8 cellular contexts compared by ENCODE assay signal in the genomic region with DNA sequence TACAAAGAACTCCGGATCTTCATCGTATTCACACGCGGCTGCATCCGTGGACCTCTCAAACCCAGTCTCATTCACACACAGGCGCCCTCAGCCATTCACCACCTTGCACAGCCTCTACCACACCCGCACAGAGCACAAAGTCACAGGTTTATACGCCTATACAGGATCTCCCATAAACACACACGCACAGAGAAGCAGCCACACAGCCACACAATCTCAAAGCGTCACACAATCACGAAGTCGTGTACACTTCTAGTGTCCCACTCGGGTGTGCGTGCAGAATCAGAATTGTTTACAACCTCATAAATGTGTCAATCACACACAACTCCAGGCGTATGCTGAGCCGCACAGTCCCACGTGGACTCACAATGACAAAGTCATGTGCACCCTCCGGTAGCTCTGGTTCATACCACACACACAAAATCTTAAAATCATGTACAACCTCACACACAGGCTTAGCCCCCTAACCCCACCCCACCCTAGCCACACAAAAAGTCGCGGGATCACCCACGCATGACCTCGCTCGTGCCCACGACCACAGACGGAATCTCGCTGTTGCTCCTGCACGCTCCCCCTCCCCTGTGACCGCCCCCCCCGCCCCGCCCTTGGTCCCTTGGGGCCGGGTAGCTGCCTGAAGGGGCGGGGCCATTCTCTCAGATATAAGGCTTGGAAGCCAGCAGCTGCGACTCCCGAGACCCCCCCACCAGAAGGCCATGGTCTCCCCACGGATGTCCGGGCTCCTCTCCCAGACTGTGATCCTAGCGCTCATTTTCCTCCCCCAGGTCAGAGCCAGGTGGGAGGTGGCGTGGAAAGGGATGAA. TPM values are rescaled to one million over a fixed set of nuclear protein-coding genes. Genes with fewer than 3 reads are reported as not detected.
A peak's percentile ranks its signal among the peaks of the same experiment; 100 is the strongest.
DNase-seq lines count a peak whose midpoint lies in the region; ATAC-seq and TF ChIP-seq lines count a peak whose summit lies in the region.

A gene with protein sequence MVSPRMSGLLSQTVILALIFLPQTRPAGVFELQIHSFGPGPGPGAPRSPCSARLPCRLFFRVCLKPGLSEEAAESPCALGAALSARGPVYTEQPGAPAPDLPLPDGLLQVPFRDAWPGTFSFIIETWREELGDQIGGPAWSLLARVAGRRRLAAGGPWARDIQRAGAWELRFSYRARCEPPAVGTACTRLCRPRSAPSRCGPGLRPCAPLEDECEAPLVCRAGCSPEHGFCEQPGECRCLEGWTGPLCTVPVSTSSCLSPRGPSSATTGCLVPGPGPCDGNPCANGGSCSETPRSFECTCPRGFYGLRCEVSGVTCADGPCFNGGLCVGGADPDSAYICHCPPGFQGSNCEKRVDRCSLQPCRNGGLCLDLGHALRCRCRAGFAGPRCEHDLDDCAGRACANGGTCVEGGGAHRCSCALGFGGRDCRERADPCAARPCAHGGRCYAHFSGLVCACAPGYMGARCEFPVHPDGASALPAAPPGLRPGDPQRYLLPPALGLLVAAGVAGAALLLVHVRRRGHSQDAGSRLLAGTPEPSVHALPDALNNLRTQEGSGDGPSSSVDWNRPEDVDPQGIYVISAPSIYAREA (plus strand): TSS at position 686 of the 820 bp plus-strand sequence. CDS start 28 bp downstream, at position 714.

- H3K27ac ChIP-seq in AG04450 (ENCODE audit: low read depth, low read length) (no peak within 1 kb of the TSS), OCI-LY3 (ENCODE audit: low read length) (no peak within 1 kb of the TSS), dorsolateral prefrontal cortex (no peak within 1 kb of the TSS), rectal smooth muscle tissue (ENCODE audit: low read depth, low read length) (no peak within 1 kb of the TSS)

- no peaks in the 10 kb centered on the region for H4K20me1 ChIP-seq in OCI-LY3 (ENCODE audit: insufficient read depth, low read length)

- POLR2A ChIA-PET in AG04450 (lab: Yijun Ruan, JAX) = interaction anchor here (1.6 kb wide), 1 partner anchor 63 kb away, joined by 8 read pairs; a partner anchor contains a TSS

- intact Hi-C loops in dorsolateral prefrontal cortex (cut with DNase I) = no loop called here

- H3K4me2 ChIP-seq in OCI-LY3 (ENCODE audit: low read length) = peak within 1 kb of the TSS; percentile 96

- DNase-seq in AG04450 (ENCODE audit: low read depth, low spot score) (no peak), HFFc6 (peak; percentile 40), dorsolateral prefrontal cortex (no peak)

- H3K36me3 Mint-ChIP-seq in HFFc6 (ENCODE audit: low read depth) = no peaks in the 10 kb centered on the region

- CTCF ChIA-PET in AG04450 (lab: Charles Lee) = interaction anchor here (0.6 to 1.9 kb wide), 6 partner anchors 17 to 58 kb away, joined by 3 to 15 read pairs (median 4); a partner anchor contains a TSS

- H3K79me2 ChIP-seq in OCI-LY3 (ENCODE audit: low read length) = no peaks in the 10 kb centered on the region

- peak within 1 kb of the TSS; percentile 45 for H3K9ac ChIP-seq in OCI-LY3 (ENCODE audit: low read length)
- H3K9ac ChIP-seq in rectal smooth muscle tissue (ENCODE audit: low read length) = no peak within 1 kb of the TSS

- H3K4me3 ChIP-seq in AG04450 (ENCODE audit: low read depth, low read length) (peak within 1 kb of the TSS; percentile 39), OCI-LY3 (ENCODE audit: low read length) (peak within 1 kb of the TSS; percentile 75), dorsolateral prefrontal cortex (peak within 1 kb of the TSS in 51 of 59 donors; percentile 4 to 51 (median 30)), rectal smooth muscle tissue (ENCODE audit: low read length) (peak within 1 kb of the TSS; percentile 33)

- no peaks in the 10 kb centered on the region for H3K9me3 Mint-ChIP-seq in HFFc6

- H3K27me3 ChIP-seq in AG04450 (ENCODE audit: control insufficient read depth, insufficient read depth, low read length) (peaks cover 39% of the 10 kb centered on the region), OCI-LY3 (ENCODE audit: low read depth, low read length) (peaks cover 12% of the 10 kb centered on the region), dorsolateral prefrontal cortex (peaks cover 0 to 68% (median 43%) of the 10 kb centered on the region in 45 donors), rectal smooth muscle tissue (ENCODE audit: control insufficient read depth, insufficient read depth, low read length) (peaks cover 15% of the 10 kb centered on the region)

- peak within 1 kb of the TSS; percentile 77 for H3K4me3 Mint-ChIP-seq in HFFc6

- H3K36me3 ChIP-seq in OCI-LY3 (replicated peaks; ENCODE audit: low read depth, low read length) (no peaks in the 10 kb centered on the region), rectal smooth muscle tissue (ENCODE audit: control insufficient read depth, insufficient read depth, low read length) (no peaks in the 10 kb centered on the region)

- no peak for TF ChIP-seq CTCF in AG04450 (IDR thresholded peaks at IDR 0.05; ENCODE audit: low read depth, low read length)
- TF ChIP-seq CTCF in HFFc6 (IDR thresholded peaks at IDR 0.05) = no peak
- TF ChIP-seq CTCF in OCI-LY3 (IDR thresholded peaks at IDR 0.05; ENCODE audit: low read depth, low read length) = no peak
- TF ChIP-seq CTCF in dorsolateral prefrontal cortex (IDR thresholded peaks at IDR 0.05 in 54 of 56, conservative IDR thresholded peaks at IDR 0.05 in 2 of 56; ENCODE audit: low read depth in 1 of 56, partially characterized antibody in 56 of 56) = no peak

- H2AFZ ChIP-seq in OCI-LY3 (ENCODE audit: low read depth, low read length) = peak within 1 kb of the TSS; percentile 96

- ATAC-seq in HG03196 (IDR thresholded peaks at IDR 0.05; ENCODE audit: unreplicated experiment) (no peak), GM21717 (IDR thresholded peaks at IDR 0.05; ENCODE audit: unreplicated experiment) (no peak), GM21786 (IDR thresholded peaks at IDR 0.05; ENCODE audit: unreplicated experiment) (no peak)

- peaks cover 19% of the 10 kb centered on the region for H3K4me1 Mint-ChIP-seq in HFFc6 (ENCODE audit: low read depth)

- H3K27me3 Mint-ChIP-seq in HFFc6 (ENCODE audit: insufficient read depth) = peaks cover 39% of the 10 kb centered on the region

- peak within 1 kb of the TSS; percentile 9; the same call in 1 of the 2 replicates for H3K27ac Mint-ChIP-seq in HFFc6

- H3K9me3 ChIP-seq in AG04450 (ENCODE audit: control insufficient read depth, insufficient read depth, low read length) = peaks cover 3% of the 10 kb centered on the region; the same call in 1 of the 2 replicates
- no peaks in the 10 kb centered on the region for H3K9me3 ChIP-seq in OCI-LY3 (ENCODE audit: insufficient read depth, low read length)

- H3K4me1 ChIP-seq in OCI-LY3 (ENCODE audit: low read length) (peaks cover 10% of the 10 kb centered on the region), rectal smooth muscle tissue (ENCODE audit: control insufficient read depth, insufficient read depth, low read length) (no peaks in the 10 kb centered on the region)

RNA-seq across cellular contexts. Expression of the gene that starts here (rescaled TPM):
- polyA plus RNA-seq in AG04450 (2011; rRNA removed) = 0.47 and 0.58 TPM in 2 replicates
- polyA minus RNA-seq in AG04450 (2011; rRNA and poly(A)+ RNA removed) = 0.18 TPM in 1 of 2 replicates, not detected in the other
- total RNA-seq in HFFc6 (2021; fragmentation: NEBNext Ultra II Directional; extraction: Animal tissue kit (Norgen Biotek cat#: 25700)) = under 1 TPM in 2 of 6 experiments, not detected in 4; 0.38 to 0.45 TPM
- 1 to 10 TPM; 1.7 to 7.8 (median 3.7) TPM for total RNA-seq in dorsolateral prefrontal cortex

Comparison
In these comparisons a context has a peak if more than half of its experiments do, and no peak if none do; other contexts are left out.
1. Peak in DNase-seq in HFFc6; RNA of the gene not detected or under 1 TPM.